ENCODE assay signal across 7 cellular contexts in the genomic region with DNA sequence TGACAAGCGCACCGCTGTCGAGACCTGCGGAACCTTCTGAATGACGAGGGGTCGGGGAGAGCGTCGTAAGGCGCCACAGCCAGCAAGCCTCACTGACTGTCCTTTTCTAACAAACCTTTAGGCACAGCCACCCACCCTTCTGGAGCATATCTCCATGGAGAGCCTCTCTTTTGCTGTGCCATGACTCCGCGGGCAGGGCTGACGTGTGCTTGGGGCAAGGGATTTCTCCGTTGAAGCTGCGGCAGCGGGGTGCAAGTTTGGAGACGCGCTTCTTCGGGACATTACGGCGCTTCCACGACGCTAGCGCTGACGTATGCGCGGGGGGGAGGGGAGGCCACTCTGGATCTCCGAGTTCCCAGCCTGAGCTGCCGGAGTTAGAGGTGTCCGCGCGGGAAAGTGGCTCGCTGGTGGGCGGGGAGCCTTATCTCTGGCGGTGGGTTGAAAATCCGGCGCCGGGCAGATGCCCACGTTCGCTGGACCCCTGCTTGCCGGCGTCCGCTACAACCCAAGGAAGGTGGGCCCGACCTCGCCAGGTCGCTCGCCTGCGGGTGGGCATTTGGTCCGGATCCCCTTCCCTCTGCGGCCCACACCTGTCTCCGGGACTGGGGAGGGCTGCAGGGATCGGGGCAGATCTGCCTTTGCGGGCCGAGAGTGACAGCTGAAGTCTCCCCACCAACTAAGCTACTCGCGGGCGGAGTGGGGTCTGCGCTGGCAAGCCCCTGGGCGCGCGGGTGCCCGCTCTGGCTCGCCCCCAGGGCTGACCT.
DNase-seq lines count a peak whose midpoint lies in the region; ATAC-seq and TF ChIP-seq lines count a peak whose summit lies in the region.

No MANE protein-coding gene starts in this region.

- peak; percentile 46 for DNase-seq in NCI-H146 treated with DMSO at 0.1 percent for 48 hours (lab: John Stamatoyannopoulos, UW; ENCODE audit: unreplicated experiment)
- DNase-seq in T-helper 22 cell (ENCODE audit: low read depth): peak; percentile 65
- DNase-seq in astrocyte of the hippocampus (ENCODE audit: low read depth, low spot score): peak; percentile 93
- peak; percentile 20 to 94 (median 82) for DNase-seq in hypothalamus (lab: John Stamatoyannopoulos, UW)
- DNase-seq in retinal pigment epithelial cell (ENCODE audit: low read depth): peak; percentile 43

- peak overlapping the region; percentile 96 for H3K4me3 ChIP-seq in retinal pigment epithelial cell (ENCODE audit: low read length)

- TF ChIP-seq CTCF in retinal pigment epithelial cell (conservative IDR thresholded peaks at IDR 0.05; ENCODE audit: low read depth, low read length): no peak

- ATAC-seq in GM18499 (IDR thresholded peaks at IDR 0.05; ENCODE audit: insufficient read depth, unreplicated experiment) (peak; percentile 42), HG02840 (IDR thresholded peaks at IDR 0.05; ENCODE audit: low FRiP score, unreplicated experiment) (peak; percentile 79)

Comparison
In these comparisons a context has a peak if more than half of its experiments do, and no peak if none do; other contexts are left out.
1. Peak in every context shown above with its lines: DNase-seq, ATAC-seq and H3K4me3 ChIP-seq.
2. DNase-seq: peak in every context shown above with its lines; median percentile 93 in astrocyte of the hippocampus; 82 in hypothalamus; 65 in T-helper 22 cell; 46 in NCI-H146 treated with DMSO at 0.1 percent for 48 hours; 43 in retinal pigment epithelial cell.